ENCODE assay signal across 8 cellular contexts in genomic region chr20:38863024-38863851, GRCh38. TPM values are rescaled to one million over a fixed set of nuclear protein-coding genes. Genes with fewer than 3 reads are reported as not detected.
A peak's percentile ranks its signal among the peaks of the same experiment; 100 is the strongest.
DNase-seq lines count a peak whose midpoint lies in the region; ATAC-seq and TF ChIP-seq lines count a peak whose summit lies in the region.

No MANE protein-coding gene starts in this region.

- H3K27me3 Mint-ChIP-seq in effector memory CD8-positive, alpha-beta T cell = no peaks in the 10 kb centered on the region

- peak overlapping the region; percentile 94 to 98 for H3K27ac Mint-ChIP-seq in effector memory CD8-positive, alpha-beta T cell

- H3K4me3 ChIP-seq in testis (no peak overlapping the region), A673 (ENCODE audit: low read depth, low read length, poor library complexity, severe bottlenecking) (no peak overlapping the region)

- CTCF ChIA-PET in A673 (lab: Charles Lee) = no interaction called here

- H3K9me3 Mint-ChIP-seq in effector memory CD8-positive, alpha-beta T cell = no peaks in the 10 kb centered on the region

- no peaks in the 10 kb centered on the region for H3K27me3 ChIP-seq in testis
- H3K27me3 ChIP-seq in A673 (replicated peaks; ENCODE audit: insufficient read depth, low read depth, low read length, poor library complexity) = peaks cover 9% of the 10 kb centered on the region

- H3K4me3 Mint-ChIP-seq in effector memory CD8-positive, alpha-beta T cell = peak overlapping the region; percentile 44 to 73

- no peaks in the 10 kb centered on the region for H3K9me3 ChIP-seq in testis
- no peaks in the 10 kb centered on the region for H3K9me3 ChIP-seq in A673 (ENCODE audit: low read depth, low read length, poor library complexity, severe bottlenecking)

- peaks cover 40% of the 10 kb centered on the region for H3K36me3 Mint-ChIP-seq in effector memory CD8-positive, alpha-beta T cell (ENCODE audit: insufficient read depth)

- DNase-seq in T-helper 1 cell = peak in 3 of 5 donors; percentile 47 to 56 (median 53)
- peak; percentile 56 to 59 (median 58) for DNase-seq in effector memory CD8-positive, alpha-beta T cell
- no peak for DNase-seq in NCI-H187 (lab: John Stamatoyannopoulos, UW)
- no peak for DNase-seq in testis
- no peak for DNase-seq in putamen (ENCODE audit: low spot score)
- no peak for DNase-seq in A673 (ENCODE audit: low spot score)

- peaks cover 47 to 62% of the 10 kb centered on the region in 2 donors for H3K4me1 Mint-ChIP-seq in effector memory CD8-positive, alpha-beta T cell (ENCODE audit: low read depth in 2 of 2)

- ATAC-seq in GM18873 (IDR thresholded peaks at IDR 0.05; ENCODE audit: low FRiP score, unreplicated experiment) = peak; percentile 53
- ATAC-seq in HG02938 (IDR thresholded peaks at IDR 0.05; ENCODE audit: unreplicated experiment) = peak; percentile 63
- ATAC-seq in effector memory CD8-positive, alpha-beta T cell (replicated peaks) = peak; percentile 85

- H3K36me3 ChIP-seq in testis (ENCODE audit: low read depth, missing control alignments) (no peaks in the 10 kb centered on the region), A673 (ENCODE audit: insufficient read depth, low read length, poor library complexity, severe bottlenecking) (no peaks in the 10 kb centered on the region)

- 70 to 86% methylated on average over 12 of the region's 12 CpGs for WGBS in testis, 2 donors

- TF ChIP-seq POLR2A in testis (IDR thresholded peaks at IDR 0.05) = no peak

- TF ChIP-seq CTCF in testis (IDR thresholded peaks at IDR 0.05) (no peak), A673 (conservative IDR thresholded peaks at IDR 0.05; ENCODE audit: low read depth, low read length) (no peak)

- H3K27ac ChIP-seq in testis (no peak overlapping the region), A673 (ENCODE audit: low read depth, low read length, poor library complexity, severe bottlenecking) (no peak overlapping the region)

- POLR2A ChIA-PET in A673 (lab: Charles Lee; ENCODE audit: low non-redundant PET) = no interaction called here

- BruUV-seq in A673 (replicated peaks; lab: Mats Ljungman, UMichigan) = no TSS peak

- H3K4me1 ChIP-seq in testis = no peaks in the 10 kb centered on the region
- no peaks in the 10 kb centered on the region for H3K4me1 ChIP-seq in A673 (ENCODE audit: insufficient read depth, low read length, poor library complexity, severe bottlenecking)

- intact Hi-C loops in testis (cut with DNase I; ENCODE audit: low total_unique reads) = no loop called here
- intact Hi-C loops in A673 (cut with micrococcal nuclease; ENCODE audit: unreplicated experiment) = no loop called here

RNA-seq across cellular contexts. Expression of gene PPP1R16B, which starts 57.7 kb away (rescaled TPM):
- total RNA-seq in testis (1 to 10 TPM; 1.2 to 1.3 TPM), A673 (2021) (0.13 and 0.17 TPM in 2 replicates)
- 3.7 TPM for polyA plus RNA-seq in testis (ENCODE audit: insufficient read depth, low read depth, low replicate concordance)

Comparison
In these comparisons a context has a peak if more than half of its experiments do, and no peak if none do; other contexts are left out.
1. DNase-seq: peak in T-helper 1 cell (3 of 5) and effector memory CD8-positive, alpha-beta T cell (3 of 3); none in NCI-H187 (0 of 2), testis (single experiment), putamen (single experiment) and A673 (single experiment).
2. Peak in every context shown above with its lines, with median percentiles within 50 percentile points of each other: ATAC-seq.